Comparison of ENCODE assay signal across 18 cellular contexts in genomic region chr9:132066057-132066456, GRCh38. TPM values are rescaled to one million over a fixed set of nuclear protein-coding genes. Genes with fewer than 3 reads are reported as not detected.
DNase-seq lines count a peak whose midpoint lies in the region; ATAC-seq, FAIRE-seq and TF ChIP-seq lines count a peak whose summit lies in the region.
"Had no signal": no experiment of that assay in that cellular context is flagged by ENCODE, and none has a peak within 500 bp of the region (broad histone marks: within the 10 kb centered on the region; RNA-seq: fewer than 3 reads in every experiment).

No MANE protein-coding gene starts in this region.

- no peak overlapping the region for H3K4me3 ChIP-seq in bronchial epithelial cell (ENCODE audit: low read depth, low read length)
- H3K4me3 ChIP-seq in mesendoderm (ENCODE audit: low read length) = no peak overlapping the region
- H3K4me3 ChIP-seq: A549, HAP-1 had no signal

- H3K27ac ChIP-seq in mesendoderm (ENCODE audit: low read depth, low read length) = no peak overlapping the region
- H3K27ac ChIP-seq: 22Rv1, A549, C4-2B had no signal

- H3K4me2 ChIP-seq in mesendoderm (ENCODE audit: low read length) = no peak overlapping the region
- H3K4me2 ChIP-seq: A549 had no signal

- no peak overlapping the region for H4K5ac ChIP-seq in mesendoderm (ENCODE audit: low read length)

- no peak for DNase-seq in Right ventricle myocardium superior
- no peak for DNase-seq in Right ventricle myocardium inferior (ENCODE audit: missing footprints)
- DNase-seq in ELF-1 (ENCODE audit: low read depth, low spot score) = peak; percentile 14
- no peak for DNase-seq in bronchial epithelial cell (ENCODE audit: low read depth)
- DNase-seq in mesendoderm = peak; percentile 7
- no peak for DNase-seq in NCI-H1048 (lab: John Stamatoyannopoulos, UW)
- no peak for DNase-seq in NCI-H2196 treated with DMSO at 0.1 percent for 48 hours (lab: John Stamatoyannopoulos, UW; ENCODE audit: unreplicated experiment)
- DNase-seq: AML-193; Caco-2; CD4-positive, alpha-beta T cell; GDM1 had no signal

- intact Hi-C loops in Right ventricle myocardium superior (cut with DNase I) (no loop called here), Right ventricle myocardium inferior (cut with DNase I) (no loop called here)

- H3K23ac ChIP-seq in mesendoderm (ENCODE audit: low read length) = no peak overlapping the region

- H4K8ac ChIP-seq in mesendoderm (ENCODE audit: low read depth, low read length) = no peak overlapping the region

- no peak overlapping the region for H3K4ac ChIP-seq in mesendoderm (ENCODE audit: low read depth, low read length)

- no CpG with 5 or more reads among the region's 11 CpGs for WGBS in mesendoderm (ENCODE audit: extremely low coverage, insufficient coverage, low lambda C conversion rate)

- no peak overlapping the region for H2AK5ac ChIP-seq in mesendoderm (ENCODE audit: low read length)

- H3K36me3 ChIP-seq in bronchial epithelial cell (ENCODE audit: control insufficient read depth, insufficient read depth, low read length) (no peaks in the 10 kb centered on the region), mesendoderm (ENCODE audit: control insufficient read depth, insufficient read depth, low read length) (no peaks in the 10 kb centered on the region)
- H3K36me3 ChIP-seq: HAP-1 had no signal

- H3K56ac ChIP-seq in mesendoderm (ENCODE audit: low read length) = no peak overlapping the region

- H3K79me2 ChIP-seq in mesendoderm (ENCODE audit: control insufficient read depth, insufficient read depth, low read length) = peaks cover 5% of the 10 kb centered on the region

- no peaks in the 10 kb centered on the region for H3K4me1 ChIP-seq in mesendoderm (ENCODE audit: control insufficient read depth, low read depth, low read length)
- H3K4me1 ChIP-seq: A549, Caco-2, HAP-1 had no signal

- H3K18ac ChIP-seq in mesendoderm (ENCODE audit: low read length) = no peak overlapping the region

- H2BK120ac ChIP-seq in mesendoderm (ENCODE audit: low read depth, low read length) = no peak overlapping the region

- H2BK5ac ChIP-seq in mesendoderm (ENCODE audit: low read length) = no peak overlapping the region

- peak; percentile 62 for FAIRE-seq in bronchial epithelial cell (lab: Jason Lieb, UNC)
- FAIRE-seq: A549, D721Med, GM12892 had no signal

- H3K9ac ChIP-seq in mesendoderm (ENCODE audit: low read length) = no peak overlapping the region

- H3K79me1 ChIP-seq in mesendoderm (ENCODE audit: low read length) = peaks cover 29% of the 10 kb centered on the region

- ATAC-seq in Right ventricle myocardium superior (ENCODE audit: poor library complexity) (peak; percentile 75), Right ventricle myocardium inferior (no peak), GM19023 (IDR thresholded peaks at IDR 0.05; ENCODE audit: unreplicated experiment) (no peak)
- ATAC-seq: A549 had no signal

- H3K27me3 ChIP-seq in bronchial epithelial cell (ENCODE audit: control insufficient read depth, insufficient read depth, low read length) = no peaks in the 10 kb centered on the region
- H3K27me3 ChIP-seq in mesendoderm (ENCODE audit: insufficient read depth, low read length, poor library complexity) = no peaks in the 10 kb centered on the region

- TF ChIP-seq CTCF in bronchial epithelial cell (IDR thresholded peaks at IDR 0.05; ENCODE audit: insufficient read depth, low read length, severe bottlenecking) = no peak

- no peak overlapping the region for H2BK15ac ChIP-seq in mesendoderm (replicated peaks; ENCODE audit: low read depth)

RNA-seq across cellular contexts. Expression of gene MED27, which starts 13.6 kb away (rescaled TPM):
- total RNA-seq in Right ventricle myocardium superior = 13.7 TPM
- total RNA-seq in Right ventricle myocardium inferior = 15.1 TPM
- total RNA-seq in bronchial epithelial cell = 10.5 and 19.3 TPM in 2 replicates
- 34.9 TPM for polyA plus RNA-seq in mesendoderm (2013, experiment 1 of 2)
- polyA plus RNA-seq in mesendoderm (2013, experiment 2 of 2) = 35.8 TPM

Comparison
In these comparisons a context has a peak if more than half of its experiments do, and no peak if none do; other contexts are left out.
1. DNase-seq: peak in ELF-1 (single experiment) and mesendoderm (single experiment); none in Right ventricle myocardium superior (single experiment), Right ventricle myocardium inferior (single experiment), bronchial epithelial cell (single experiment), NCI-H1048 (single experiment) and NCI-H2196 treated with DMSO at 0.1 percent for 48 hours (single experiment).